Comparison of ENCODE assay signal across 20 cellular contexts in genomic region chr15:57421540-57421939, GRCh38. TPM values are rescaled to one million over a fixed set of nuclear protein-coding genes. Genes with fewer than 3 reads are reported as not detected.
DNase-seq lines count a peak whose midpoint lies in the region; ATAC-seq and TF ChIP-seq lines count a peak whose summit lies in the region.
"Had no signal": no experiment of that assay in that cellular context is flagged by ENCODE, and none has a peak within 500 bp of the region (broad histone marks: within the 10 kb centered on the region; RNA-seq: fewer than 3 reads in every experiment).

No MANE protein-coding gene starts in this region.

- H3K36me3 ChIP-seq in colonic mucosa (no peaks in the 10 kb centered on the region), mucosa of descending colon (ENCODE audit: low read depth) (no peaks in the 10 kb centered on the region), brain microvascular endothelial cell (replicated peaks) (no peaks in the 10 kb centered on the region)

- H3K9me3 ChIP-seq in colonic mucosa, result no peaks in the 10 kb centered on the region
- no peaks in the 10 kb centered on the region for H3K9me3 ChIP-seq in mucosa of descending colon

- intact Hi-C loops in colonic mucosa (cut with DNase I), result no loop called here
- intact Hi-C loops in mucosa of descending colon (cut with DNase I, micrococcal nuclease), result no loop called here

- no peaks in the 10 kb centered on the region for H3K4me1 ChIP-seq in colonic mucosa
- peaks cover 7% of the 10 kb centered on the region for H3K4me1 ChIP-seq in mucosa of descending colon (ENCODE audit: low read depth)
- H3K4me1 ChIP-seq: parathyroid adenoma had no signal

- no peak overlapping the region for H3K4me3 ChIP-seq in colonic mucosa
- no peak overlapping the region for H3K4me3 ChIP-seq in mucosa of descending colon
- H3K4me3 ChIP-seq in brain microvascular endothelial cell (ENCODE audit: low read depth, low read length), result no peak overlapping the region

- no peaks in the 10 kb centered on the region for H3K27me3 Mint-ChIP-seq in type B pancreatic cell

- H3K4me3 Mint-ChIP-seq in type B pancreatic cell, result no peak overlapping the region
- H3K4me3 Mint-ChIP-seq: activated naive CD8-positive, alpha-beta T cell treated with anti-CD3 and anti-CD28 coated beads, Interleukin-2, amount 10 ng/mL, durations not matched to agents 7 days and 5 days; central memory CD8-positive, alpha-beta T cell had no signal

- H3K27me3 ChIP-seq in colonic mucosa (no peaks in the 10 kb centered on the region), brain microvascular endothelial cell (replicated peaks) (no peaks in the 10 kb centered on the region)

- peak overlapping the region; percentile 9 for H3K27ac Mint-ChIP-seq in type B pancreatic cell
- H3K27ac Mint-ChIP-seq: activated naive CD8-positive, alpha-beta T cell treated with anti-CD3 and anti-CD28 coated beads, Interleukin-2, amount 10 ng/mL, durations not matched to agents 7 days and 5 days had no signal

- DNase-seq in DMS53 (lab: John Stamatoyannopoulos, UW), result peak; percentile 2
- no peak for DNase-seq in DMS53 treated with DMSO at 0.1 percent for 48 hours (lab: John Stamatoyannopoulos, UW; ENCODE audit: unreplicated experiment)
- peak; percentile 59 for DNase-seq in colonic mucosa
- DNase-seq in mucosa of descending colon, result peak; percentile 37 to 59 (median 55)
- DNase-seq in type B pancreatic cell (ENCODE audit: extremely low spot score, unreplicated experiment), result peak; percentile 20
- no peak for DNase-seq in brain microvascular endothelial cell
- no peak for DNase-seq in activated naive CD4-positive, alpha-beta T cell treated with anti-CD3 and anti-CD28 coated beads, Interleukin-2, amount 50 U/mL, for 16 hours
- no peak for DNase-seq in hepatic stellate cell (ENCODE audit: low spot score)
- DNase-seq: activated CD4-positive, alpha-beta T cell treated with anti-CD3 and anti-CD28 coated beads, Interleukin-2, amount 50 U/mL, for 4 hours; activated naive CD8-positive, alpha-beta T cell treated with anti-CD3 and anti-CD28 coated beads, Interleukin-2, amount 10 ng/mL, durations not matched to agents 7 days and 5 days; activated T-cell treated with anti-CD3 and anti-CD28 coated beads, Interleukin-2, amount 50 U/mL, for 48 hours; DMS79; midbrain; NCI-H2029 treated with DMSO at 0.1 percent for 48 hours; NCI-H524 treated with DMSO at 0.1 percent for 48 hours had no signal

- in situ Hi-C loops in brain microvascular endothelial cell (cut with HindIII; ENCODE audit: low pct_ligation_motif_present, low sequenced_read_pairs), result no loop called here

- peak; percentile 90 for ATAC-seq in mucosa of descending colon
- ATAC-seq: SK-N-SH treated with all-trans-retinoic acid at 6 μM for 48 hours had no signal

- H3K36me3 Mint-ChIP-seq in type B pancreatic cell, result peaks cover 11% of the 10 kb centered on the region
- H3K36me3 Mint-ChIP-seq: activated naive CD8-positive, alpha-beta T cell treated with anti-CD3 and anti-CD28 coated beads, Interleukin-2, amount 10 ng/mL, durations not matched to agents 7 days and 5 days; CD14-positive monocyte had no signal

- H3K9ac ChIP-seq in colonic mucosa (ENCODE audit: low read depth in 2 of 2, low read length in 2 of 2), result peak overlapping the region in 1 of 2 donors; percentile 23
- H3K9ac ChIP-seq: parathyroid adenoma had no signal

- H3K9me3 Mint-ChIP-seq in type B pancreatic cell, result peaks cover 11% of the 10 kb centered on the region
- H3K9me3 Mint-ChIP-seq: activated naive CD8-positive, alpha-beta T cell treated with anti-CD3 and anti-CD28 coated beads, Interleukin-2, amount 10 ng/mL, durations not matched to agents 7 days and 5 days; central memory CD8-positive, alpha-beta T cell had no signal

- H3K4me1 Mint-ChIP-seq in type B pancreatic cell (ENCODE audit: unreplicated experiment), result peaks cover 32% of the 10 kb centered on the region
- H3K4me1 Mint-ChIP-seq: activated naive CD8-positive, alpha-beta T cell treated with anti-CD3 and anti-CD28 coated beads, Interleukin-2, amount 10 ng/mL, durations not matched to agents 7 days and 5 days; central memory CD8-positive, alpha-beta T cell had no signal

- TF ChIP-seq CTCF in colonic mucosa (IDR thresholded peaks at IDR 0.05), result no peak
- TF ChIP-seq CTCF in mucosa of descending colon (IDR thresholded peaks at IDR 0.05), result no peak
- no peak for TF ChIP-seq CTCF in type B pancreatic cell (conservative IDR thresholded peaks at IDR 0.05)
- TF ChIP-seq CTCF in brain microvascular endothelial cell (IDR thresholded peaks at IDR 0.05; ENCODE audit: low read depth, low read length, missing control alignments), result no peak

- H3K27ac ChIP-seq in colonic mucosa (no peak overlapping the region), brain microvascular endothelial cell (no peak overlapping the region)
- H3K27ac ChIP-seq: 22Rv1, parathyroid adenoma had no signal

RNA-seq across cellular contexts. Expression of gene CGNL1, which starts 45.2 kb away (rescaled TPM):
- total RNA-seq in colonic mucosa (1 to 10 TPM; 3.9 to 4.7 TPM), mucosa of descending colon (1 to 10 TPM; 3.3 to 4.5 (median 3.9) TPM), type B pancreatic cell (ENCODE audit: low replicate concordance) (11.8 and 16.9 TPM in 2 replicates)
- total RNA-seq: activated naive CD8-positive, alpha-beta T cell treated with anti-CD3 and anti-CD28 coated beads, Interleukin-2, amount 10 ng/mL, durations not matched to agents 7 days and 5 days had no signal

Comparison
In these comparisons a context has a peak if more than half of its experiments do, and no peak if none do; other contexts are left out.
1. DNase-seq: peak in DMS53 (single experiment), colonic mucosa (single experiment), mucosa of descending colon (3 of 3) and type B pancreatic cell (single experiment); none in DMS53 treated with DMSO at 0.1 percent for 48 hours (single experiment), brain microvascular endothelial cell (single experiment), activated naive CD4-positive, alpha-beta T cell treated with anti-CD3 and anti-CD28 coated beads, Interleukin-2, amount 50 U/mL, for 16 hours (single experiment) and hepatic stellate cell (single experiment).